Comparison of ENCODE assay signal across 18 cellular contexts in the genomic region with DNA sequence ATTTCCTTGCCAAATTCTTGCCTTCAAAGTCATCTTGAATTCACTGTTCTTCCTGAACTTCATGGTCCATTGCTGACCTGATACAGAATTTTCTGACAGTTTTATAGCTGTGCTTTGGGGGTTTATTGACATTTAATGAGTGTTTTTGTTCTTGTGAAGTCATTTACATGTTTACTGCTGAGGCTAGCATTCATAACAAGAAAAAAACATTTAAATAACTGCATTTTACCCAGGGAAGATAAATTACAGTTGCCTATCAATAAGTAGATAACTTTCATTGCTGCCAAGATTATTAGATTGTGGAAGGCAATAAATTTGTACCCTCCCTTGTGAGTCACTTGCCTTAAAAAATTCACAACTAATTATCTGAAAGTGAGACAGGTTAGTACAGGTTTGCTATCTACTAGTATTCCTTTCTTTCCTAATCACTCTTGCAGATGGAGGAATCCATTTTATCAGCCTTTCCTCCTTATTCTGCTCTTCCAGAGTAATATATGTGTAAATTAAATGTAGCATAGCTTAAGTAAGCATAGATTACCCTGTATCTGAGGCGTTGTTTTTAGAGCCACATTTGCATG.
"Had no signal": no experiment of that assay in that cellular context is flagged by ENCODE, and none has a peak within 500 bp of the region (broad histone marks: within the 10 kb centered on the region; RNA-seq: fewer than 3 reads in every experiment).

No MANE protein-coding gene starts in this region.

- ATAC-seq: activated T-cell treated with anti-CD3 and anti-CD28 coated beads, Interleukin-2, amount 50 U/mL, for 4 hours; left ventricle myocardium superior; pancreas; psoas muscle; right cardiac atrium; WTC11 had no signal

- H3K4me1 ChIP-seq: ascending aorta, colonic mucosa had no signal

- FAIRE-seq: pancreas had no signal

- H3K4me3 ChIP-seq: adrenal gland, ascending aorta, colonic mucosa, pancreas, psoas muscle, tibial artery had no signal

- H3K9me3 ChIP-seq: adrenal gland, ascending aorta, colonic mucosa, pancreas, psoas muscle, tibial artery had no signal

- DNase-seq: activated CD4-positive, alpha-beta T cell treated with anti-CD3 and anti-CD28 coated beads, Interleukin-2, amount 50 U/mL, for 48 hours; activated CD8-positive, alpha-beta memory T cell treated with anti-CD3 and anti-CD28 coated beads, Interleukin-2, amount 50 U/mL, for 48 hours; activated naive CD4-positive, alpha-beta T cell; activated T-cell treated with anti-CD3 and anti-CD28 coated beads, Interleukin-2, amount 50 U/mL, for 4 hours; adrenal gland; brain microvascular endothelial cell; colonic mucosa; left ventricle myocardium superior; nephron progenitor cell; pancreas; psoas muscle; right cardiac atrium; stimulated activated CD4-positive, alpha-beta T cell treated with anti-CD3 and anti-CD28 coated beads, Interleukin-1b, Interleukin-23, amount 100 ng/mL, for 48 hours; substantia nigra; T1000; tibial artery had no signal

- H3K36me3 ChIP-seq: adrenal gland, ascending aorta, brain microvascular endothelial cell, colonic mucosa, pancreas, tibial artery had no signal

- H3K27ac ChIP-seq: adrenal gland, ascending aorta, brain microvascular endothelial cell, colonic mucosa, pancreas, psoas muscle, tibial artery had no signal

- H3K27me3 ChIP-seq: adrenal gland, ascending aorta, brain microvascular endothelial cell, colonic mucosa, pancreas, tibial artery had no signal
